ENCODE assay signal across 9 cellular contexts in genomic region chr1:24526940-24527542, GRCh38. TPM values are rescaled to one million over a fixed set of nuclear protein-coding genes. Genes with fewer than 3 reads are reported as not detected.
DNase-seq lines count a peak whose midpoint lies in the region; ATAC-seq and TF ChIP-seq lines count a peak whose summit lies in the region.
"Had no signal": no experiment of that assay in that cellular context is flagged by ENCODE, and none has a peak within 500 bp of the region (broad histone marks: within the 10 kb centered on the region; RNA-seq: fewer than 3 reads in every experiment).

No MANE protein-coding gene starts in this region.

- H3K36me3 Mint-ChIP-seq in naive B cell, result peaks cover 0 to 10% of the 10 kb centered on the region in 2 donors

- H3K4me3 Mint-ChIP-seq in naive B cell, result no peak overlapping the region
- H3K4me3 Mint-ChIP-seq: stimulated activated naive CD8-positive, alpha-beta T cell treated with anti-CD3 and anti-CD28 coated beads, Interleukin-15, Interleukin-2, amounts not matched to agents 100 ng/mL and 50 ng/mL, for 24 hours had no signal

- H3K27ac ChIP-seq in left ventricle myocardium inferior (replicated peaks), result no peak overlapping the region
- no peak overlapping the region for H3K27ac ChIP-seq in brain microvascular endothelial cell
- no peak overlapping the region for H3K27ac ChIP-seq in uterus

- in situ Hi-C loops in brain microvascular endothelial cell (cut with HindIII; ENCODE audit: low pct_ligation_motif_present, low sequenced_read_pairs), result no loop called here

- TF ChIP-seq POLR2A in uterus (IDR thresholded peaks at IDR 0.05), result no peak

- intact Hi-C loops in left ventricle myocardium inferior (cut with micrococcal nuclease) (no loop called here), Right ventricle myocardium superior (cut with DNase I) (no loop called here), uterus (cut with DNase I; ENCODE audit: low total_unique reads) (no loop called here)

- no peak overlapping the region for H3K27ac Mint-ChIP-seq in naive B cell

- no peaks in the 10 kb centered on the region for H3K4me1 ChIP-seq in left ventricle myocardium inferior
- H3K4me1 ChIP-seq in uterus, result no peaks in the 10 kb centered on the region

- peaks cover 8 to 16% (median 14%) of the 10 kb centered on the region in 3 donors for H3K4me1 Mint-ChIP-seq in naive B cell

- no peaks in the 10 kb centered on the region for H3K9me3 ChIP-seq in left ventricle myocardium inferior (replicated peaks)
- H3K9me3 ChIP-seq in uterus, result no peaks in the 10 kb centered on the region

- H3K27me3 Mint-ChIP-seq in naive B cell, result no peaks in the 10 kb centered on the region
- H3K27me3 Mint-ChIP-seq: stimulated activated naive CD8-positive, alpha-beta T cell treated with anti-CD3 and anti-CD28 coated beads, Interleukin-15, Interleukin-2, amounts not matched to agents 100 ng/mL and 50 ng/mL, for 24 hours had no signal

- no peak for DNase-seq in left ventricle myocardium inferior
- no peak for DNase-seq in Right ventricle myocardium superior
- DNase-seq in RPMI8226, result peak; percentile 40
- peak; percentile 33 for DNase-seq in brain microvascular endothelial cell
- DNase-seq in naive B cell, result peak; percentile 19
- DNase-seq in hypothalamus (lab: John Stamatoyannopoulos, UW), result no peak
- DNase-seq in uterus, result no peak

- no peak overlapping the region for H3K4me3 ChIP-seq in left ventricle myocardium inferior
- H3K4me3 ChIP-seq in brain microvascular endothelial cell (ENCODE audit: low read depth, low read length), result no peak overlapping the region
- no peak overlapping the region for H3K4me3 ChIP-seq in uterus

- no peaks in the 10 kb centered on the region for H3K9me3 Mint-ChIP-seq in naive B cell
- H3K9me3 Mint-ChIP-seq: stimulated activated naive CD8-positive, alpha-beta T cell treated with anti-CD3 and anti-CD28 coated beads, Interleukin-15, Interleukin-2, amounts not matched to agents 100 ng/mL and 50 ng/mL, for 24 hours had no signal

- no peak for ATAC-seq in Right ventricle myocardium superior (ENCODE audit: poor library complexity)
- peak in 1 of 2 donors; percentile 45 for ATAC-seq in naive B cell (ENCODE audit: low read depth in 2 of 2)
- ATAC-seq in GM21786 (IDR thresholded peaks at IDR 0.05; ENCODE audit: unreplicated experiment), result no peak

- TF ChIP-seq CTCF in left ventricle myocardium inferior (IDR thresholded peaks at IDR 0.05; ENCODE audit: borderline replicate concordance) (peak; percentile 64), brain microvascular endothelial cell (IDR thresholded peaks at IDR 0.05; ENCODE audit: low read depth, low read length, missing control alignments) (peak; percentile 73), uterus (IDR thresholded peaks at IDR 0.05) (peak in 2 of 4 experiments; percentile 9 to 32)

- no peaks in the 10 kb centered on the region for H3K27me3 ChIP-seq in left ventricle myocardium inferior (ENCODE audit: low read depth)
- no peaks in the 10 kb centered on the region for H3K27me3 ChIP-seq in brain microvascular endothelial cell (replicated peaks)
- no peaks in the 10 kb centered on the region for H3K27me3 ChIP-seq in uterus

- H3K36me3 ChIP-seq in left ventricle myocardium inferior (peaks cover 8% of the 10 kb centered on the region), brain microvascular endothelial cell (replicated peaks) (no peaks in the 10 kb centered on the region), uterus (no peaks in the 10 kb centered on the region)

RNA-seq across cellular contexts. Expression of gene RCAN3, which starts 24.4 kb away (rescaled TPM):
- 4.9 TPM for total RNA-seq in left ventricle myocardium inferior
- 6.5 TPM for total RNA-seq in Right ventricle myocardium superior
- polyA plus RNA-seq in naive B cell (ENCODE audit: low read depth in 6 of 6), result 10 to 100 TPM; 25.2 to 38.3 (median 32.0) TPM
- 10 to 100 TPM in 2 of 4 donors, 1 to 10 TPM in 2; 2.6 to 22.1 (median 7.3) TPM for total RNA-seq in uterus

RNA-seq across cellular contexts. Expression of gene NCMAP, which starts 28.8 kb away (rescaled TPM):
- 0.11 TPM for total RNA-seq in left ventricle myocardium inferior
- total RNA-seq in Right ventricle myocardium superior, result 0.27 TPM
- not detected for polyA plus RNA-seq in naive B cell (ENCODE audit: low read depth in 6 of 6)
- total RNA-seq in uterus, result under 1 TPM in 2 of 4 donors, not detected in 2; 0.18 to 0.48 TPM

Comparison
In these comparisons a context has a peak if more than half of its experiments do, and no peak if none do; other contexts are left out.
1. DNase-seq: peak in RPMI8226 (single experiment), brain microvascular endothelial cell (single experiment) and naive B cell (single experiment); none in left ventricle myocardium inferior (single experiment), Right ventricle myocardium superior (single experiment), hypothalamus (0 of 51) and uterus (0 of 2).